10 cellular contexts compared by ENCODE assay signal in genomic region chr18:2083691-2084090, GRCh38.
A peak's percentile ranks its signal among the peaks of the same experiment; 100 is the strongest.
DNase-seq lines count a peak whose midpoint lies in the region; ATAC-seq lines count a peak whose summit lies in the region.
"Had no signal": no experiment of that assay in that cellular context is flagged by ENCODE, and none has a peak within 500 bp of the region (broad histone marks: within the 10 kb centered on the region; RNA-seq: fewer than 3 reads in every experiment).

No MANE protein-coding gene starts in this region.

- ATAC-seq in HG03354 (IDR thresholded peaks at IDR 0.05; ENCODE audit: poor library complexity, severe bottlenecking, unreplicated experiment) (peak; percentile 46), HG02571 (IDR thresholded peaks at IDR 0.05; ENCODE audit: unreplicated experiment) (no peak), GM21515 (IDR thresholded peaks at IDR 0.05; ENCODE audit: unreplicated experiment) (no peak)
- ATAC-seq: left colon had no signal

- DNase-seq in ELF-1 (ENCODE audit: low read depth, low spot score) (peak; percentile 73), SK-MEL-5 (ENCODE audit: low read depth, low spot score) (peak; percentile 27), left kidney (ENCODE audit: low read depth, low spot score) (peak; percentile 6), dedifferentiated amniotic fluid mesenchymal stem cell (ENCODE audit: extremely low spot score) (no peak)
- DNase-seq: activated CD4-positive, alpha-beta T cell treated with anti-CD3 and anti-CD28 coated beads, Interleukin-2, amount 50 U/mL, for 4 hours; left colon; NCI-H446 treated with DMSO at 0.1 percent for 48 hours had no signal

- in situ Hi-C loops in SK-MEL-5 (cut with HindIII; ENCODE audit: low pct_unique_long_range_greater_than_20kb, low sequenced_read_pairs): no loop called here
